17 cellular contexts compared by ENCODE assay signal in genomic region chr3:120129041-120129440, GRCh38.
"Had no signal": no experiment of that assay in that cellular context is flagged by ENCODE, and none has a peak within 500 bp of the region (broad histone marks: within the 10 kb centered on the region; RNA-seq: fewer than 3 reads in every experiment).

No MANE protein-coding gene starts in this region.

- H3K4me1 Mint-ChIP-seq: naive thymus-derived CD8-positive, alpha-beta T cell; stimulated activated memory B cell treated with anti-CD40 and anti-IgM and Interleukin-4, amounts not matched to agents 10 μg/mL and 1 μg/mL and 100 μg/mL, for 72 hours had no signal

- H3K27ac Mint-ChIP-seq: stimulated activated memory B cell treated with anti-CD40 and anti-IgM and Interleukin-4, amounts not matched to agents 10 μg/mL and 1 μg/mL and 100 μg/mL, for 72 hours; stimulated activated naive CD8-positive, alpha-beta T cell treated with anti-CD3 and anti-CD28 coated beads, Interleukin-15, Interleukin-2, amounts not matched to agents 100 ng/mL and 50 ng/mL, for 24 hours had no signal

- H3K4me3 Mint-ChIP-seq: naive thymus-derived CD8-positive, alpha-beta T cell; stimulated activated memory B cell treated with anti-CD40 and anti-IgM and Interleukin-4, amounts not matched to agents 10 μg/mL and 1 μg/mL and 100 μg/mL, for 72 hours; stimulated activated naive CD8-positive, alpha-beta T cell treated with anti-CD3 and anti-CD28 coated beads, Interleukin-15, Interleukin-2, amounts not matched to agents 100 ng/mL and 50 ng/mL, for 24 hours had no signal

- H3K9me3 Mint-ChIP-seq: naive thymus-derived CD8-positive, alpha-beta T cell; stimulated activated memory B cell treated with anti-CD40 and anti-IgM and Interleukin-4, amounts not matched to agents 10 μg/mL and 1 μg/mL and 100 μg/mL, for 72 hours; stimulated activated naive CD8-positive, alpha-beta T cell treated with anti-CD3 and anti-CD28 coated beads, Interleukin-15, Interleukin-2, amounts not matched to agents 100 ng/mL and 50 ng/mL, for 24 hours had no signal

- H3K27me3 Mint-ChIP-seq: stimulated activated memory B cell treated with anti-CD40 and anti-IgM and Interleukin-4, amounts not matched to agents 10 μg/mL and 1 μg/mL and 100 μg/mL, for 72 hours; stimulated activated naive CD8-positive, alpha-beta T cell treated with anti-CD3 and anti-CD28 coated beads, Interleukin-15, Interleukin-2, amounts not matched to agents 100 ng/mL and 50 ng/mL, for 24 hours had no signal

- H3K36me3 Mint-ChIP-seq: stimulated activated memory B cell treated with anti-CD40 and anti-IgM and Interleukin-4, amounts not matched to agents 10 μg/mL and 1 μg/mL and 100 μg/mL, for 72 hours had no signal

- DNase-seq: effector CD8-positive, alpha-beta T cell; heart right ventricle; hypothalamus; mucosa of descending colon; naive thymus-derived CD8-positive, alpha-beta T cell; psoas muscle; retina; right lobe of liver; spleen; stimulated activated CD4-positive, alpha-beta T cell treated with anti-CD3 and anti-CD28 coated beads, Interleukin-15, amount 100 ng/mL, for 24 hours; stimulated activated CD4-positive, alpha-beta T cell treated with anti-CD3 and anti-CD28 coated beads, Interleukin-1b, Interleukin-23, amount 100 ng/mL, for 48 hours; stimulated activated CD4-positive, alpha-beta T cell treated with anti-CD3 and anti-CD28 coated beads, Interleukin-4, amount 100 ng/mL, for 24 hours; tibial artery; upper lobe of left lung; uterus had no signal
